Comparison of ENCODE assay signal across 1 cellular context in the genomic region with DNA sequence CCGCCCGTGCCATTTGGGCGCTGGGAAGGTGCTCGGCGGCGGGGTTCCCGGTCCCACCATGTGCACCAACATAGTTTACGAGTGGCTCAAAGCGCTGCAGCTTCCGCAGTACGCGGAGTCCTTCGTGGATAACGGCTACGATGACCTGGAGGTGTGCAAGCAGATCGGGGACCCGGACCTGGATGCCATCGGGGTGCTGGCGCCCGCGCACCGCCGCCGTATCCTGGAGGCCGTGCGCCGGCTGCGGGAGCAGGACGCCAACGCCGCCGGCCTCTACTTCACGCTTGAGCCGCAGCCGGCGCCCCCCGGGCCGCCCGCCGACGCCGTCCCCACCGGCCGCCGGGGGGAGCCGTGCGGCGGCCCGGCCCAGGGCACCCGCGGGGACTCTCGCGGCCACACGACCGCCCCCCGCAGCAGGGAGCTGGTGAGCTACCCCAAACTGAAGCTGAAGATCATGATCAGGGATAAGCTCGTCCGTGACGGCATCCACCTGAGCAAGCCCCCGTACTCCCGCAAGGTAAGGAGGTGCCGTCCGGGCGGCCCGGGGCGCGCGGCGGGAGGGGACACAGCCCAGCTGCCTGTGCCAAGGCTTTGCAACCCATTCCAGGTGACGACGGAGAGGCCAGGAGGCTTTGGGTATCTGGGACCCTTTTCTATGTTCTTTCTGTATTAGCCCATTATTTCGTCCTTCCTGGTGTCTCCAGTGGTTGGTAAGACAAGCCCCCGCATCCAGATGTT.
TF ChIP-seq lines count a peak whose summit lies in the region.

No MANE protein-coding gene starts in this region.

TF ChIP-seq in HEK293, 187 proteins besides CTCF, POLR2A, EP300 and RAD21 (continued from another document):
- TF ChIP-seq, protein P1, sequence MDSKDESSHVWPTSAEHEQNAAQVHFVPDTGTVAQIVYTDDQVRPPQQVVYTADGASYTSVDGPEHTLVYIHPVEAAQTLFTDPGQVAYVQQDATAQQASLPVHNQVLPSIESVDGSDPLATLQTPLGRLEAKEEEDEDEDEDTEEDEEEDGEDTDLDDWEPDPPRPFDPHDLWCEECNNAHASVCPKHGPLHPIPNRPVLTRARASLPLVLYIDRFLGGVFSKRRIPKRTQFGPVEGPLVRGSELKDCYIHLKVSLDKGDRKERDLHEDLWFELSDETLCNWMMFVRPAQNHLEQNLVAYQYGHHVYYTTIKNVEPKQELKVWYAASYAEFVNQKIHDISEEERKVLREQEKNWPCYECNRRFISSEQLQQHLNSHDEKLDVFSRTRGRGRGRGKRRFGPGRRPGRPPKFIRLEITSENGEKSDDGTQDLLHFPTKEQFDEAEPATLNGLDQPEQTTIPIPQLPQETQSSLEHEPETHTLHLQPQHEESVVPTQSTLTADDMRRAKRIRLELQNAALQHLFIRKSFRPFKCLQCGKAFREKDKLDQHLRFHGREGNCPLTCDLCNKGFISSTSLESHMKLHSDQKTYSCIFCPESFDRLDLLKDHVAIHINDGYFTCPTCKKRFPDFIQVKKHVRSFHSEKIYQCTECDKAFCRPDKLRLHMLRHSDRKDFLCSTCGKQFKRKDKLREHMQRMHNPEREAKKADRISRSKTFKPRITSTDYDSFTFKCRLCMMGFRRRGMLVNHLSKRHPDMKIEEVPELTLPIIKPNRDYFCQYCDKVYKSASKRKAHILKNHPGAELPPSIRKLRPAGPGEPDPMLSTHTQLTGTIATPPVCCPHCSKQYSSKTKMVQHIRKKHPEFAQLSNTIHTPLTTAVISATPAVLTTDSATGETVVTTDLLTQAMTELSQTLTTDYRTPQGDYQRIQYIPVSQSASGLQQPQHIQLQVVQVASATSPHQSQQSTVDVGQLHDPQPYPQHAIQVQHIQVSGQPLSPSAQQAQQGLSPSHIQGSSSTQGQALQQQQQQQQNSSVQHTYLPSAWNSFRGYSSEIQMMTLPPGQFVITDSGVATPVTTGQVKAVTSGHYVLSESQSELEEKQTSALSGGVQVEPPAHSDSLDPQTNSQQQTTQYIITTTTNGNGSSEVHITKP (tag by site-specific recombination; IDR thresholded peaks at IDR 0.05) = peak; percentile 66
- TF ChIP-seq KLF7 (tag by site-specific recombination; IDR thresholded peaks at IDR 0.05; ENCODE audit: borderline replicate concordance) = 0 out of 2 replicates have a peak, but pooled peaks have one; percentile 17
- no peak for TF ChIP-seq ZNF549 (tag by site-specific recombination; IDR thresholded peaks at IDR 0.05)
- TF ChIP-seq, protein P2, sequence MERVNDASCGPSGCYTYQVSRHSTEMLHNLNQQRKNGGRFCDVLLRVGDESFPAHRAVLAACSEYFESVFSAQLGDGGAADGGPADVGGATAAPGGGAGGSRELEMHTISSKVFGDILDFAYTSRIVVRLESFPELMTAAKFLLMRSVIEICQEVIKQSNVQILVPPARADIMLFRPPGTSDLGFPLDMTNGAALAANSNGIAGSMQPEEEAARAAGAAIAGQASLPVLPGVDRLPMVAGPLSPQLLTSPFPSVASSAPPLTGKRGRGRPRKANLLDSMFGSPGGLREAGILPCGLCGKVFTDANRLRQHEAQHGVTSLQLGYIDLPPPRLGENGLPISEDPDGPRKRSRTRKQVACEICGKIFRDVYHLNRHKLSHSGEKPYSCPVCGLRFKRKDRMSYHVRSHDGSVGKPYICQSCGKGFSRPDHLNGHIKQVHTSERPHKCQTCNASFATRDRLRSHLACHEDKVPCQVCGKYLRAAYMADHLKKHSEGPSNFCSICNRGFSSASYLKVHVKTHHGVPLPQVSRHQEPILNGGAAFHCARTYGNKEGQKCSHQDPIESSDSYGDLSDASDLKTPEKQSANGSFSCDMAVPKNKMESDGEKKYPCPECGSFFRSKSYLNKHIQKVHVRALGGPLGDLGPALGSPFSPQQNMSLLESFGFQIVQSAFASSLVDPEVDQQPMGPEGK (tag by site-specific recombination; IDR thresholded peaks at IDR 0.05) = no peak
- TF ChIP-seq ZNF112 (tag by site-specific recombination; IDR thresholded peaks at IDR 0.05) = no peak
- no peak for TF ChIP-seq PRDM1 (tag by site-specific recombination; IDR thresholded peaks at IDR 0.05)
- 0 out of 2 replicates have a peak, but pooled peaks have one; percentile 3 for TF ChIP-seq ZNF10 (tag by site-specific recombination; IDR thresholded peaks at IDR 0.05)
- no peak for TF ChIP-seq ZNF747 (tag by site-specific recombination; IDR thresholded peaks at IDR 0.05)
- 0 out of 2 replicates have a peak, but pooled peaks have one; percentile 20 for TF ChIP-seq ZFP37 (tag by site-specific recombination; IDR thresholded peaks at IDR 0.05)
TF ChIP-seq in HEK293: peak in this region for 23.
